21 cellular contexts compared by ENCODE assay signal in genomic region chr7:27750336-27750735, GRCh38.
"Had no signal": no experiment of that assay in that cellular context is flagged by ENCODE, and none has a peak within 500 bp of the region (broad histone marks: within the 10 kb centered on the region; RNA-seq: fewer than 3 reads in every experiment).

No MANE protein-coding gene starts in this region.

- H3K27me3 ChIP-seq: body of pancreas, testis, upper lobe of left lung had no signal

- ATAC-seq: activated naive CD4-positive, alpha-beta T cell treated with anti-CD3 and anti-CD28 coated beads, Interleukin-2, amount 50 U/mL, for 72 hours; activated T-cell treated with anti-CD3 and anti-CD28 coated beads, Interleukin-2, amount 50 U/mL, for 4 hours; body of pancreas; esophagus mucosa; natural killer cell; stimulated activated naive CD8-positive, alpha-beta T cell treated with anti-CD3 and anti-CD28 coated beads, Interleukin-15, amount 100 ng/mL, for 72 hours; WTC11 had no signal

- H3K27me3 Mint-ChIP-seq: activated CD4-positive, alpha-beta memory T cell treated with anti-CD3 and anti-CD28 coated beads, Interleukin-2, amount 10 ng/mL, durations not matched to agents 7 days and 5 days; stimulated activated naive CD8-positive, alpha-beta T cell treated with anti-CD3 and anti-CD28 coated beads, Interleukin-15, amount 100 ng/mL, for 72 hours had no signal

- H3K9me3 ChIP-seq: body of pancreas, testis, upper lobe of left lung had no signal

- H3K9me3 Mint-ChIP-seq: activated CD4-positive, alpha-beta memory T cell treated with anti-CD3 and anti-CD28 coated beads, Interleukin-2, amount 10 ng/mL, durations not matched to agents 7 days and 5 days; activated naive CD4-positive, alpha-beta T cell treated with anti-CD3 and anti-CD28 coated beads, Interleukin-2, amount 50 U/mL, for 72 hours; activated T-cell treated with anti-CD3 and anti-CD28 coated beads, Interleukin-2, amount 50 U/mL, for 4 hours; natural killer cell; stimulated activated naive CD8-positive, alpha-beta T cell treated with anti-CD3 and anti-CD28 coated beads, Interleukin-15, amount 100 ng/mL, for 72 hours; WTC11 had no signal

- H3K4me3 ChIP-seq: body of pancreas, testis, upper lobe of left lung had no signal

- DNase-seq: activated CD4-positive, alpha-beta memory T cell treated with anti-CD3 and anti-CD28 coated beads, Interleukin-2, amount 10 ng/mL, durations not matched to agents 7 days and 5 days; activated CD4-positive, alpha-beta T cell treated with anti-CD3 and anti-CD28 coated beads for 4 hours; activated gamma-delta T cell; activated T-cell treated with anti-CD3 and anti-CD28 coated beads, Interleukin-2, amount 50 U/mL, for 4 hours; amygdala; body of pancreas; caudate nucleus; hypothalamus; kidney glomerular epithelial cell; mesendoderm; natural killer cell; small intestine; stimulated activated naive CD8-positive, alpha-beta T cell treated with anti-CD3 and anti-CD28 coated beads, Interleukin-15, amount 100 ng/mL, for 72 hours; T-helper 1 cell; testis; upper lobe of left lung had no signal

- FAIRE-seq: colon, endometrium, small intestine had no signal

- H3K4me3 Mint-ChIP-seq: activated CD4-positive, alpha-beta memory T cell treated with anti-CD3 and anti-CD28 coated beads, Interleukin-2, amount 10 ng/mL, durations not matched to agents 7 days and 5 days; activated T-cell treated with anti-CD3 and anti-CD28 coated beads, Interleukin-2, amount 50 U/mL, for 4 hours; natural killer cell; stimulated activated naive CD8-positive, alpha-beta T cell treated with anti-CD3 and anti-CD28 coated beads, Interleukin-15, amount 100 ng/mL, for 72 hours; WTC11 had no signal

- H3K27ac Mint-ChIP-seq: activated CD4-positive, alpha-beta memory T cell treated with anti-CD3 and anti-CD28 coated beads, Interleukin-2, amount 10 ng/mL, durations not matched to agents 7 days and 5 days; activated naive CD4-positive, alpha-beta T cell treated with anti-CD3 and anti-CD28 coated beads, Interleukin-2, amount 50 U/mL, for 72 hours; natural killer cell; stimulated activated naive CD8-positive, alpha-beta T cell treated with anti-CD3 and anti-CD28 coated beads, Interleukin-15, amount 100 ng/mL, for 72 hours; WTC11 had no signal

- H3K27ac ChIP-seq: body of pancreas, testis, upper lobe of left lung had no signal
